Comparison of ENCODE assay signal across 20 cellular contexts in genomic region chr16:11691771-11692170, GRCh38. TPM values are rescaled to one million over a fixed set of nuclear protein-coding genes. Genes with fewer than 3 reads are reported as not detected.
DNase-seq lines count a peak whose midpoint lies in the region; ATAC-seq and TF ChIP-seq lines count a peak whose summit lies in the region.
"Had no signal": no experiment of that assay in that cellular context is flagged by ENCODE, and none has a peak within 500 bp of the region (broad histone marks: within the 10 kb centered on the region; RNA-seq: fewer than 3 reads in every experiment).

No MANE protein-coding gene starts in this region.

- no peak overlapping the region for H2BK12ac ChIP-seq in neuronal stem cell (ENCODE audit: low read length)

- 93% methylated on average over 15 of the region's 15 CpGs for WGBS in right cardiac atrium
- whole genome bisulfite sequencing in neuronal stem cell (ENCODE audit: extremely low coverage in 2 of 2, insufficient read length in 2 of 2, insufficient replicate concordance in 1 of 2), 2 donors = no CpG with 5 or more reads among the region's 15 CpGs

- no peak overlapping the region for H4K8ac ChIP-seq in neuronal stem cell (ENCODE audit: low read depth, low read length)

- no peak overlapping the region for H3K4me3 Mint-ChIP-seq in central memory CD8-positive, alpha-beta T cell
- H3K4me3 Mint-ChIP-seq: CD14-positive monocyte, H9, HFFc6 had no signal

- H3K79me1 ChIP-seq in neuronal stem cell (ENCODE audit: low read depth, low read length) = peaks cover 1% of the 10 kb centered on the region

- no peak for TF ChIP-seq CTCF in GM20000 (IDR thresholded peaks at IDR 0.05; ENCODE audit: extremely low read depth, missing control alignments)

- peak overlapping the region; percentile 51 for H3K27ac Mint-ChIP-seq in central memory CD8-positive, alpha-beta T cell (ENCODE audit: low read depth)
- H3K27ac Mint-ChIP-seq: H9, HFFc6 had no signal

- H3K23ac ChIP-seq in neuronal stem cell (ENCODE audit: low read depth, low read length, poor library complexity) = no peak overlapping the region

- ATAC-seq in right cardiac atrium (no peak), HG02588 (IDR thresholded peaks at IDR 0.05; ENCODE audit: unreplicated experiment) (no peak)
- ATAC-seq in central memory CD8-positive, alpha-beta T cell (replicated peaks; ENCODE audit: extremely low read depth, poor library complexity, severe bottlenecking) = no peak
- ATAC-seq: K562, SK-N-SH treated with all-trans-retinoic acid at 6 μM for 48 hours had no signal

- no peaks in the 10 kb centered on the region for H3K9me3 Mint-ChIP-seq in central memory CD8-positive, alpha-beta T cell
- H3K9me3 Mint-ChIP-seq: CD14-positive monocyte, H9, HFFc6 had no signal

- intact Hi-C loops in right cardiac atrium (cut with DNase I) (no loop called here), cardiac septum (cut with DNase I) (no loop called here)

- H3K4me1 Mint-ChIP-seq in central memory CD8-positive, alpha-beta T cell = peaks cover 35% of the 10 kb centered on the region
- H3K4me1 Mint-ChIP-seq: H9 had no signal

- H2BK5ac ChIP-seq in neuronal stem cell (ENCODE audit: low read length) = no peak overlapping the region

- H3K4ac ChIP-seq in neuronal stem cell (ENCODE audit: low read length) = no peak overlapping the region

- no peak overlapping the region for H2AK5ac ChIP-seq in neuronal stem cell (ENCODE audit: low read depth, low read length)

- no peak overlapping the region for H3K14ac ChIP-seq in neuronal stem cell (ENCODE audit: low read length)

- peaks cover 21 to 71% of the 10 kb centered on the region in 2 donors for H3K36me3 ChIP-seq in neuronal stem cell (replicated peaks in 1 of 2; ENCODE audit: control insufficient read depth in 2 of 2, insufficient read depth in 2 of 2, low read length in 2 of 2)

- H3K4me3 ChIP-seq in right cardiac atrium (ENCODE audit: low read length) (no peak overlapping the region), neuronal stem cell (ENCODE audit: low read length in 2 of 2) (no peak overlapping the region)
- H3K4me3 ChIP-seq: GM23248, K562, Peyer's patch had no signal

- H2BK120ac ChIP-seq in neuronal stem cell (ENCODE audit: low read depth, low read length) = no peak overlapping the region

- H3K4me1 ChIP-seq in right cardiac atrium (ENCODE audit: control insufficient read depth, insufficient read depth, low read length) (peaks cover 2% of the 10 kb centered on the region), neuronal stem cell (ENCODE audit: control insufficient read depth in 2 of 2, insufficient read depth in 1 of 2, low read depth in 1 of 2, low read length in 2 of 2) (peaks cover 5 to 6% of the 10 kb centered on the region in 2 donors)

- H3K27ac ChIP-seq in right cardiac atrium (ENCODE audit: low read length) (no peak overlapping the region), neuronal stem cell (replicated peaks; ENCODE audit: low read length) (no peak overlapping the region)
- H3K27ac ChIP-seq: GM23248, Peyer's patch had no signal

- peak in 2 of 3 donors; percentile 45 to 47 for DNase-seq in right cardiac atrium
- no peak for DNase-seq in cardiac septum (ENCODE audit: low spot score)
- DNase-seq in central memory CD8-positive, alpha-beta T cell (ENCODE audit: low spot score in 2 of 2) = no peak
- DNase-seq in neuronal stem cell (ENCODE audit: low spot score) = no peak
- no peak for DNase-seq in GM20000 (ENCODE audit: low spot score)
- no peak for DNase-seq in DMS53 treated with DMSO at 0.1 percent for 48 hours (lab: John Stamatoyannopoulos, UW; ENCODE audit: unreplicated experiment)
- DNase-seq: DMS79, GM23248, H9, HFFc6, NCI-H1092, NCI-H1436, NCI-H187 treated with DMSO at 0.1 percent for 48 hours, NCI-H2107, NCI-H774, Peyer's patch had no signal

- H4K91ac ChIP-seq in neuronal stem cell (ENCODE audit: low read depth, low read length, poor library complexity) = no peak overlapping the region

- no peak overlapping the region for H2BK15ac ChIP-seq in neuronal stem cell (ENCODE audit: low read length)

- H2AFZ ChIP-seq in neuronal stem cell (ENCODE audit: low read length) = no peak overlapping the region
- H2AFZ ChIP-seq: GM23248 had no signal

- H3K4me2 ChIP-seq in neuronal stem cell (ENCODE audit: insufficient read depth, low read length, poor library complexity, severe bottlenecking) = no peak overlapping the region

- H3K27me3 Mint-ChIP-seq in central memory CD8-positive, alpha-beta T cell = no peaks in the 10 kb centered on the region

- H3K9me3 ChIP-seq in right cardiac atrium (ENCODE audit: control insufficient read depth, low read length) (no peaks in the 10 kb centered on the region), neuronal stem cell (replicated peaks in 1 of 2; ENCODE audit: control insufficient read depth in 2 of 2, insufficient read depth in 1 of 2, low read depth in 1 of 2, low read length in 2 of 2) (no peaks in the 10 kb centered on the region)
- H3K9me3 ChIP-seq: Peyer's patch had no signal

- peak overlapping the region; percentile 25 for H3K18ac ChIP-seq in neuronal stem cell (ENCODE audit: low read length)

- peaks cover 51% of the 10 kb centered on the region for H3K36me3 Mint-ChIP-seq in central memory CD8-positive, alpha-beta T cell (ENCODE audit: insufficient read depth)

- H3K27me3 ChIP-seq in right cardiac atrium (ENCODE audit: control insufficient read depth, insufficient read depth) = no peaks in the 10 kb centered on the region
- no peaks in the 10 kb centered on the region for H3K27me3 ChIP-seq in neuronal stem cell (ENCODE audit: control insufficient read depth in 3 of 3, insufficient read depth in 3 of 3, low read depth in 1 of 3, low read length in 3 of 3)
- H3K27me3 ChIP-seq: Peyer's patch had no signal

- H3K9ac ChIP-seq in neuronal stem cell (ENCODE audit: low read depth, low read length, poor library complexity) = peak overlapping the region; percentile 25
- H3K9ac ChIP-seq: GM23248 had no signal

RNA-seq across cellular contexts. Expression of gene SNN, which starts 23.5 kb away (rescaled TPM):
- 10 to 100 TPM; 24.8 to 33.3 (median 26.1) TPM for total RNA-seq in right cardiac atrium
- polyA plus RNA-seq in right cardiac atrium = 24.4 TPM
- 31.2 TPM for total RNA-seq in cardiac septum
- polyA plus RNA-seq in neuronal stem cell (2013, experiment 1 of 2) = 84.2 TPM
- 83.6 TPM for polyA plus RNA-seq in neuronal stem cell (2013, experiment 2 of 2)

RNA-seq across cellular contexts. Expression of gene TXNDC11, which starts 50.9 kb away (rescaled TPM):
- 10 to 100 TPM; 22.0 to 29.4 (median 23.9) TPM for total RNA-seq in right cardiac atrium
- 25.8 TPM for polyA plus RNA-seq in right cardiac atrium
- total RNA-seq in cardiac septum = 27.0 TPM
- polyA plus RNA-seq in neuronal stem cell (2013, experiment 1 of 2) = 11.9 TPM
- polyA plus RNA-seq in neuronal stem cell (2013, experiment 2 of 2) = 12.0 TPM

Comparison
In these comparisons a context has a peak if more than half of its experiments do, and no peak if none do; other contexts are left out.
1. DNase-seq: peak in right cardiac atrium (2 of 3); none in cardiac septum (single experiment), central memory CD8-positive, alpha-beta T cell (0 of 2), neuronal stem cell (single experiment), GM20000 (single experiment) and DMS53 treated with DMSO at 0.1 percent for 48 hours (single experiment).